In the genomic region with DNA sequence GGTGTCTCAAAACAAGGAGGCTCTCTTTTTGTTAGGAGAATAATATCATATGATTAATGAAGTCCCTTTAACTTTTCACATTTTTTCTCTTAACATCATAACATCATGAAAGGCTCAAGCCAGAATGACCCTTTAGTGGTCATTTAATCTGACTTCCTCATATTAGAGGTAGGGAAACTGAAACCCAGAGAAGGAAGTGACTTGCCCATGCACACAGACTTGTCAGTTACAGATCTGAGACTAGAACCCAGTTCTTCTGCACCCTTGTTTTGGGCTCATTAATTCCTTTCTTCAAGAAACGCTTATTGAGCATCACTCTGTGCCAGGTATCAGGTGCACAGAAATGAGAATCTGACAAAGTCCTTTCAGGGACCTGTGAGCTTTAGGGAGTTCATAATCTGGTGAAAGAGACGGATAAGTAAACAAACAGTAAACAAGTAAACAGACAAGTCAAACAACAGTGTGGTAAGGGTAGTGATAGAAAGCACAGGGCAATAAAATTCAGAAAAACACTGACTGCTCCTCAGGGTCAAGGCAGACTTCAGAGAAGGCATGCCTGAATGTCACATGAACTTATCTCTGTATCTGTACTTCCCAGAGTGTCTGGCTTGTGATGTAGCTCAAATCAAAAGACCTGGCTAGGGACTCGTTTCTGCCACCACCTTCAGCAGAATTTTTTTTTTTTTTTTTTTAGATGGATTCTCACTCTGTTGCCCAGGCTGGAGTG, we compare ENCODE assay signal across 14 cellular contexts. TPM values are rescaled to one million over a fixed set of nuclear protein-coding genes. Genes with fewer than 3 reads are reported as not detected.
A peak's percentile ranks its signal among the peaks of the same experiment; 100 is the strongest.
DNase-seq lines count a peak whose midpoint lies in the region; ATAC-seq and TF ChIP-seq lines count a peak whose summit lies in the region.
"Had no signal": no experiment of that assay in that cellular context is flagged by ENCODE, and none has a peak within 500 bp of the region (broad histone marks: within the 10 kb centered on the region; RNA-seq: fewer than 3 reads in every experiment).

No MANE protein-coding gene starts in this region.

- H3K4me3 ChIP-seq in GM12864 (ENCODE audit: low read depth, low read length): no peak overlapping the region
- H3K4me3 ChIP-seq: esophagus muscularis mucosa had no signal

- H3K9me3 Mint-ChIP-seq in endothelial cell (ENCODE audit: unreplicated experiment): no peaks in the 10 kb centered on the region
- H3K9me3 Mint-ChIP-seq: CD8-positive, alpha-beta T cell; T-helper 2 cell treated with Interferon-gamma antibody and Interleukin-4, amounts not matched to agents 5 μg/mL and 100 μg/mL, for 36 hours had no signal

- no peak for TF ChIP-seq CTCF in GM12864 (IDR thresholded peaks at IDR 0.05; ENCODE audit: low read depth, low read length, missing control alignments)
- TF ChIP-seq CTCF in endothelial cell (IDR thresholded peaks at IDR 0.05; ENCODE audit: unreplicated experiment): no peak

- H3K36me3 Mint-ChIP-seq in endothelial cell (ENCODE audit: low read depth, unreplicated experiment) (no peaks in the 10 kb centered on the region), T-helper 17 cell (ENCODE audit: low read depth) (no peaks in the 10 kb centered on the region)
- H3K36me3 Mint-ChIP-seq: CD8-positive, alpha-beta T cell had no signal

- no peaks in the 10 kb centered on the region for H3K9me3 ChIP-seq in T-helper 17 cell (ENCODE audit: control insufficient read depth, low read length, poor library complexity, severe bottlenecking)
- H3K9me3 ChIP-seq: esophagus muscularis mucosa had no signal

- H3K4me1 Mint-ChIP-seq in endothelial cell (ENCODE audit: unreplicated experiment) (peaks cover 10% of the 10 kb centered on the region), T-helper 17 cell (peaks cover 20% of the 10 kb centered on the region)

- H3K27me3 Mint-ChIP-seq in endothelial cell (ENCODE audit: unreplicated experiment): no peaks in the 10 kb centered on the region
- H3K27me3 Mint-ChIP-seq in T-helper 17 cell: no peaks in the 10 kb centered on the region

- H3K4me3 Mint-ChIP-seq in endothelial cell (ENCODE audit: unreplicated experiment) (no peak overlapping the region), T-helper 17 cell (no peak overlapping the region)
- H3K4me3 Mint-ChIP-seq: CD8-positive, alpha-beta T cell; T-helper 2 cell treated with Interferon-gamma antibody and Interleukin-4, amounts not matched to agents 5 μg/mL and 100 μg/mL, for 36 hours had no signal

- ATAC-seq in GM19467 (IDR thresholded peaks at IDR 0.05; ENCODE audit: unreplicated experiment) (peak; percentile 84), HG03135 (IDR thresholded peaks at IDR 0.05; ENCODE audit: unreplicated experiment) (peak; percentile 77), T-helper 17 cell (no peak)
- ATAC-seq: CD8-positive, alpha-beta T cell had no signal

- no peak overlapping the region for H3K27ac Mint-ChIP-seq in endothelial cell (ENCODE audit: unreplicated experiment)
- H3K27ac Mint-ChIP-seq in T-helper 17 cell: no peak overlapping the region
- H3K27ac Mint-ChIP-seq: CD8-positive, alpha-beta T cell; T-helper 2 cell treated with Interferon-gamma antibody and Interleukin-4, amounts not matched to agents 5 μg/mL and 100 μg/mL, for 36 hours had no signal

- DNase-seq in GM12864 (ENCODE audit: low read depth) (peak; percentile 55), SKM-1 treated with dmso at 0.1 percent for 144 hours (lab: John Stamatoyannopoulos, UW; ENCODE audit: unreplicated experiment) (peak; percentile 61), endothelial cell (ENCODE audit: low spot score) (no peak), HUDEP-2 (lab: John Stamatoyannopoulos, UW; ENCODE audit: unreplicated experiment in 76 of 76) (no peak), T-helper 17 cell (no peak)
- no peak for DNase-seq in stimulated activated naive CD4-positive, alpha-beta T cell (lab: John Stamatoyannopoulos, UW)
- DNase-seq: CD8-positive, alpha-beta T cell; GOT3; NCI-H2029; stimulated activated CD4-positive, alpha-beta T cell treated with anti-CD3 and anti-CD28 coated beads, Interleukin-1b, Interleukin-23, amount 100 ng/mL, for 48 hours had no signal

RNA-seq across cellular contexts. Expression of a gene that starts 38.3 kb away (rescaled TPM):
- total RNA-seq in endothelial cell (ENCODE audit: unreplicated experiment): 91.2 TPM
- total RNA-seq in T-helper 17 cell: 10 to 100 TPM; 47.3 to 49.2 TPM

RNA-seq across cellular contexts. Expression of a gene that starts 59.5 kb away (rescaled TPM):
- 120 TPM for total RNA-seq in endothelial cell (ENCODE audit: unreplicated experiment)
- total RNA-seq in T-helper 17 cell: 10 to 100 TPM; 88.2 to 98.8 TPM

Comparison
In these comparisons a context has a peak if more than half of its experiments do, and no peak if none do; other contexts are left out.
1. DNase-seq: peak in GM12864 (single experiment) and SKM-1 treated with dmso at 0.1 percent for 144 hours (single experiment); none in endothelial cell (single experiment), stimulated activated naive CD4-positive, alpha-beta T cell (0 of 6), HUDEP-2 (0 of 76) and T-helper 17 cell (0 of 3).